In the genomic region with DNA sequence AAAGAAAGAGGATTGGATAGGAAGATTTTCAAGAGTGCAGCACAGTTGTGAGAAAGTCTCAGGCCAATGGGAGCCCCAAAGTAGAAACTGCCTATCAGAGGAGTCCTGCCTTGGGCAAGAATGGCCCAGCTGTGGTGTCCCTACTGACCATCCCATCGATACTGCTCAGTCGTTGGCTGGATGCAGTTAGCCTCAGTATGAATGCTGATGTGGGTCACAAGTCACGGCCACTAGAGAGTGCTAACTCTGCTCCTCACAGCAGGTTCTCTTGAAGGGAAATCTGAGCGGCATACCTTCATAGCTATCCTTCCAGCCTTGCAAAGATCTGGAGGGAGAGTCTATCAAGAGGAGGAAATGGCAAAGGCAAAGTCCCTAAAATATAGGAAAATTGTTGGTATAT, we compare ENCODE assay signal across 9 cellular contexts. TPM values are rescaled to one million over a fixed set of nuclear protein-coding genes. Genes with fewer than 3 reads are reported as not detected.
DNase-seq lines count a peak whose midpoint lies in the region; TF ChIP-seq lines count a peak whose summit lies in the region.
"Had no signal": no experiment of that assay in that cellular context is flagged by ENCODE, and none has a peak within 500 bp of the region (broad histone marks: within the 10 kb centered on the region; RNA-seq: fewer than 3 reads in every experiment).

No MANE protein-coding gene starts in this region.

- TF ChIP-seq CTCF in retinal pigment epithelial cell (conservative IDR thresholded peaks at IDR 0.05; ENCODE audit: low read depth, low read length) = peak; percentile 41

- no peak for TF ChIP-seq POLR2A in erythroblast (IDR thresholded peaks at IDR 0.05; ENCODE audit: low read length)

- DNase-seq in NCI-H345 (lab: John Stamatoyannopoulos, UW) (peak; percentile 1), NCI-H345 treated with DMSO at 0.1 percent for 48 hours (lab: John Stamatoyannopoulos, UW; ENCODE audit: unreplicated experiment) (no peak), LHCN-M2 (ENCODE audit: low read depth) (peak; percentile 11), erythroblast (lab: John Stamatoyannopoulos, UW) (peak; percentile 6 to 7), retinal pigment epithelial cell (ENCODE audit: low read depth) (no peak), COLO668 (lab: John Stamatoyannopoulos, UW; ENCODE audit: unreplicated experiment) (no peak), DMS153 (lab: John Stamatoyannopoulos, UW) (no peak)
- no peak for DNase-seq in activated CD8-positive, alpha-beta memory T cell treated with anti-CD3 and anti-CD28 coated beads, Interleukin-2, amount 50 U/mL, for 48 hours

- no peak overlapping the region for H3K4me3 ChIP-seq in retinal pigment epithelial cell (ENCODE audit: low read length)
- H3K4me3 ChIP-seq: BLaER1 had no signal

RNA-seq across cellular contexts. Expression of gene CETN3, which starts 11.6 kb away (rescaled TPM):
- total RNA-seq in LHCN-M2 (2014; rRNA removed) = 22.1 and 27.0 TPM in 2 replicates
- 22.4 TPM for polyA plus RNA-seq in LHCN-M2 (2012)

RNA-seq across cellular contexts. Expression of gene MBLAC2, which starts 53.4 kb away (rescaled TPM):
- 7.4 and 7.9 TPM in 2 replicates for total RNA-seq in LHCN-M2 (2014; rRNA removed)
- polyA plus RNA-seq in LHCN-M2 (2012) = 1.5 TPM

RNA-seq across cellular contexts. Expression of gene POLR3G, which starts 53.5 kb away (rescaled TPM):
- 9.2 and 14.2 TPM in 2 replicates for total RNA-seq in LHCN-M2 (2014; rRNA removed)
- 1.9 TPM for polyA plus RNA-seq in LHCN-M2 (2012)

Comparison
In these comparisons a context has a peak if more than half of its experiments do, and no peak if none do; other contexts are left out.
1. DNase-seq: peak in NCI-H345 (single experiment), LHCN-M2 (single experiment) and erythroblast (2 of 2); none in NCI-H345 treated with DMSO at 0.1 percent for 48 hours (single experiment), retinal pigment epithelial cell (single experiment), COLO668 (single experiment), DMS153 (single experiment) and activated CD8-positive, alpha-beta memory T cell treated with anti-CD3 and anti-CD28 coated beads, Interleukin-2, amount 50 U/mL, for 48 hours (single experiment).